ENCODE assay signal across 26 cellular contexts in the genomic region with DNA sequence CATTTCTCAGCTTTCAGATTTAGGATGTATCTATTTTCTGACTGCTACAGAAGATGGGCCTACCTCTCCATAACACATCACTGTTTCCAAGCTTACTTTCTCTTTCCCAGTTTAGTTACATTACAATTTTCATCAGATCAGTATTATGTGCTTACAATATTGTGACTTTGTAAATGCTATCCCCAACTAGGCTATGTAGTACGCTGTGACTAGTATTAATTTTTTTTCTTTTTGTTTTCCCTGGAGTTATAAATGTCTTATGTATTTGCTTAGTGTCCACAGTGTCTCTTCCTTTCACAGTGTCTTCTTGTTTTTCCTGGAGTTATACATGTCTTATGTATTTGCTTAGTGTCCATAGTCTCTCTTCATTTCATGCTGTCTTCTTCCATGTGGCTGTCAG.
A peak's percentile ranks its signal among the peaks of the same experiment; 100 is the strongest.
DNase-seq lines count a peak whose midpoint lies in the region; ATAC-seq, FAIRE-seq and TF ChIP-seq lines count a peak whose summit lies in the region.
"Had no signal": no experiment of that assay in that cellular context is flagged by ENCODE, and none has a peak within 500 bp of the region (broad histone marks: within the 10 kb centered on the region; RNA-seq: fewer than 3 reads in every experiment).

No MANE protein-coding gene starts in this region.

- H2AFZ ChIP-seq in K562 (ENCODE audit: low read depth, low read length): no peak overlapping the region

- intact Hi-C loops in K562 (cut with micrococcal nuclease): no loop called here
- intact Hi-C loops in activated CD8-positive, alpha-beta T cell treated with anti-CD3 and anti-CD28 coated beads for 36 hours (cut with micrococcal nuclease): no loop called here

- peaks cover under 1 to 47% of the 10 kb centered on the region in 2 experiments; a peak in 4 of 5 replicates for H3K27me3 ChIP-seq in K562 (ENCODE audit: control insufficient read depth in 2 of 2, insufficient read depth in 2 of 2, low read length in 2 of 2)
- H3K27me3 ChIP-seq: BE2C, BLaER1 had no signal

- POLR2A ChIA-PET in HEK293 (lab: Yijun Ruan, JAX) (no interaction called here), K562 (lab: Yijun Ruan, JAX) (interaction anchor here (0.6 to 1.0 kb wide), 2 partner anchors 12 to 314 kb away, joined by 3 read pairs; no protein-coding TSS in a partner anchor)
- POLR2A ChIA-PET in activated CD8-positive, alpha-beta T cell treated with anti-CD3 and anti-CD28 coated beads for 36 hours (lab: Charles Lee): no interaction called here

- H3K4me2 ChIP-seq in K562 (ENCODE audit: insufficient read depth, low read length): no peak overlapping the region
- H3K4me2 ChIP-seq: BLaER1 had no signal

- no peaks in the 10 kb centered on the region for H3K4me1 ChIP-seq in HEK293 (ENCODE audit: control insufficient read depth, insufficient read depth, low read length)
- peaks cover 0 to 11% of the 10 kb centered on the region in 2 experiments; a peak in 2 of 5 replicates for H3K4me1 ChIP-seq in K562 (replicated peaks in 1 of 2; ENCODE audit: control insufficient read depth in 2 of 2, insufficient read depth in 2 of 2, low read length in 2 of 2)
- H3K4me1 ChIP-seq: BE2C had no signal

- H3K27ac Mint-ChIP-seq in type B pancreatic cell: peak overlapping the region; percentile 32
- H3K27ac Mint-ChIP-seq in activated CD8-positive, alpha-beta T cell treated with anti-CD3 and anti-CD28 coated beads for 36 hours: no peak overlapping the region
- H3K27ac Mint-ChIP-seq: CD14-positive monocyte; CD4-positive, CD25-positive, alpha-beta regulatory T cell; CD8-positive, alpha-beta memory T cell had no signal

- H3K4me3 ChIP-seq in HEK293 (ENCODE audit: low read depth, low read length): no peak overlapping the region
- no peak overlapping the region for H3K4me3 ChIP-seq in K562
- H3K4me3 ChIP-seq: BLaER1, GM12878 had no signal

- no peak for FAIRE-seq in K562 (lab: Jason Lieb, UNC)
- FAIRE-seq: A204.1, GM12878, GM12892, GM18507 had no signal

- H3K36me3 ChIP-seq in HEK293 (ENCODE audit: control insufficient read depth in 2 of 2, insufficient read depth in 1 of 2, low read length in 2 of 2) (no peaks in the 10 kb centered on the region), K562 (ENCODE audit: control insufficient read depth, insufficient read depth, low read length) (no peaks in the 10 kb centered on the region)
- H3K36me3 ChIP-seq: BE2C, BLaER1 had no signal

- no peak overlapping the region for H3K9ac ChIP-seq in K562 (ENCODE audit: insufficient read depth in 1 of 2, low read depth in 2 of 2, low read length in 2 of 2)
- H3K9ac ChIP-seq: BLaER1 had no signal

- no peaks in the 10 kb centered on the region; the same call in 1 of the 2 replicates for H4K20me1 ChIP-seq in K562 (replicated peaks; ENCODE audit: control insufficient read depth, insufficient read depth, low read length)
- H4K20me1 ChIP-seq: BLaER1 had no signal

- H3K9me3 ChIP-seq in HEK293 (ENCODE audit: control insufficient read depth, insufficient read depth, low read depth, low read length) (no peaks in the 10 kb centered on the region), K562 (replicated peaks; ENCODE audit: control insufficient read depth, insufficient read depth, low read depth, low read length) (no peaks in the 10 kb centered on the region; the same call in 1 of the 2 replicates)
- H3K9me3 ChIP-seq: BE2C had no signal

- no peaks in the 10 kb centered on the region for H3K9me1 ChIP-seq in K562 (ENCODE audit: control insufficient read depth, insufficient read depth, low read length)

- no peak for TF ChIP-seq RAD21 in K562 (CRISPR knock-in tag; conservative IDR thresholded peaks at IDR 0.05 in 1 of 2, IDR thresholded peaks at IDR 0.05 in 1 of 2)

- no peak for TF ChIP-seq EP300 in K562 (IDR thresholded peaks at IDR 0.05; ENCODE audit: low read length)

- H3K27ac ChIP-seq in HEK293 (ENCODE audit: extremely low read depth, low read depth, low read length): no peak overlapping the region
- H3K27ac ChIP-seq in K562 (ENCODE audit: extremely low read depth, low read depth, low read length): no peak overlapping the region
- H3K27ac ChIP-seq: BLaER1 had no signal

- H3K4me3 Mint-ChIP-seq in type B pancreatic cell: no peak overlapping the region
- no peak overlapping the region for H3K4me3 Mint-ChIP-seq in activated CD8-positive, alpha-beta T cell treated with anti-CD3 and anti-CD28 coated beads for 36 hours
- H3K4me3 Mint-ChIP-seq: CD14-positive monocyte; CD4-positive, alpha-beta memory T cell; CD4-positive, CD25-positive, alpha-beta regulatory T cell; CD8-positive, alpha-beta memory T cell had no signal

- WGBS in K562 (ENCODE audit: insufficient coverage, low coverage, missing lambda C conversion rate): 0% methylated on average over 1 of the region's 1 CpG

- in situ Hi-C loops in K562 (cut with MboI): no loop called here

- no peaks in the 10 kb centered on the region for H3K27me3 Mint-ChIP-seq in type B pancreatic cell
- H3K27me3 Mint-ChIP-seq in activated CD8-positive, alpha-beta T cell treated with anti-CD3 and anti-CD28 coated beads for 36 hours: no peaks in the 10 kb centered on the region
- H3K27me3 Mint-ChIP-seq: CD4-positive, CD25-positive, alpha-beta regulatory T cell had no signal

- DNase-seq in K562 (ENCODE audit: extremely low read depth in 1 of 4, low spot score in 3 of 4) (no peak), type B pancreatic cell (ENCODE audit: extremely low spot score, unreplicated experiment) (no peak), islet precursor cell (no peak)
- no peak for DNase-seq in activated CD8-positive, alpha-beta T cell treated with anti-CD3 and anti-CD28 coated beads for 36 hours
- DNase-seq: 8988T; ACHN; BE2C; C1 segment of cervical spinal cord; CD4-positive, alpha-beta memory T cell; CD4-positive, CD25-positive, alpha-beta regulatory T cell; CD8-positive, alpha-beta memory T cell; COR-L47; DMS 273 treated with DMSO at 0.1 percent for 48 hours; DMS153; DMS53; DMS79; DND-41; EL; GDM1 had no signal

- ATAC-seq in K562: no peak
- ATAC-seq in activated CD8-positive, alpha-beta T cell treated with anti-CD3 and anti-CD28 coated beads for 36 hours: no peak
- ATAC-seq: GM12878 had no signal

- peaks cover 7% of the 10 kb centered on the region for H3K9me3 Mint-ChIP-seq in type B pancreatic cell
- H3K9me3 Mint-ChIP-seq in activated CD8-positive, alpha-beta T cell treated with anti-CD3 and anti-CD28 coated beads for 36 hours: peaks cover 8% of the 10 kb centered on the region

- no peak for TF ChIP-seq CTCF in HEK293 (tag by site-specific recombination; IDR thresholded peaks at IDR 0.05)
- TF ChIP-seq CTCF in K562 (IDR thresholded peaks at IDR 0.05 in 2 of 3, conservative IDR thresholded peaks at IDR 0.05 in 1 of 3; ENCODE audit: insufficient read depth in 2 of 3, low read depth in 1 of 3, low read length in 3 of 3): no peak
- no peak for TF ChIP-seq CTCF in type B pancreatic cell (conservative IDR thresholded peaks at IDR 0.05)
- TF ChIP-seq CTCF in activated CD8-positive, alpha-beta T cell treated with anti-CD3 and anti-CD28 coated beads for 36 hours (IDR thresholded peaks at IDR 0.05): no peak

- H3K4me1 Mint-ChIP-seq in type B pancreatic cell (ENCODE audit: unreplicated experiment): peaks cover 13% of the 10 kb centered on the region
- H3K4me1 Mint-ChIP-seq in activated CD8-positive, alpha-beta T cell treated with anti-CD3 and anti-CD28 coated beads for 36 hours (ENCODE audit: low read depth): no peaks in the 10 kb centered on the region
- H3K4me1 Mint-ChIP-seq: CD14-positive monocyte; CD4-positive, alpha-beta memory T cell; CD4-positive, CD25-positive, alpha-beta regulatory T cell; CD8-positive, alpha-beta memory T cell had no signal

- no peaks in the 10 kb centered on the region for H3K36me3 Mint-ChIP-seq in type B pancreatic cell
- H3K36me3 Mint-ChIP-seq in activated CD8-positive, alpha-beta T cell treated with anti-CD3 and anti-CD28 coated beads for 36 hours (ENCODE audit: low read depth): no peaks in the 10 kb centered on the region
- H3K36me3 Mint-ChIP-seq: CD14-positive monocyte; CD4-positive, alpha-beta memory T cell; CD4-positive, CD25-positive, alpha-beta regulatory T cell; CD8-positive, alpha-beta memory T cell had no signal

- CTCF ChIA-PET in HEK293 (lab: Yijun Ruan, JAX) (interaction anchor here (1.1 kb wide), 1 partner anchor 9 kb away, joined by 3 read pairs; no protein-coding TSS in a partner anchor), K562 (lab: Yijun Ruan, JAX; ENCODE audit: low intra/inter-chr PET ratio) (no interaction called here)
- CTCF ChIA-PET in activated CD8-positive, alpha-beta T cell treated with anti-CD3 and anti-CD28 coated beads for 36 hours (lab: Charles Lee): no interaction called here

- no peaks in the 10 kb centered on the region for H3K79me2 ChIP-seq in K562 (ENCODE audit: control insufficient read depth, insufficient read depth, low read length)

- TF ChIP-seq POLR2A in K562 (conservative IDR thresholded peaks at IDR 0.05): no peak

- BruUV-seq in K562 (replicated peaks; lab: Mats Ljungman, UMichigan): no TSS peak

TF ChIP-seq in HEK293, 187 proteins besides CTCF, POLR2A, EP300 and RAD21:
- TF ChIP-seq SETDB1 (IDR thresholded peaks at IDR 0.05; ENCODE audit: insufficient read length, low read length) (peak; percentile 92), TRIM28 (IDR thresholded peaks at IDR 0.05; ENCODE audit: borderline replicate concordance, low read length) (peak; percentile 22; the same call in 1 of the 2 replicates), ZNF221 (tag by site-specific recombination; IDR thresholded peaks at IDR 0.05; ENCODE audit: borderline replicate concordance) (no peak)

TF ChIP-seq in K562, 482 proteins besides CTCF, POLR2A, EP300 and RAD21 (continues in another document):
- TF ChIP-seq DNMT1 (IDR thresholded peaks at IDR 0.05) (no peak), ZEB2 (IDR thresholded peaks at IDR 0.05) (no peak), TRIM28 (IDR thresholded peaks at IDR 0.05) (peak; percentile 36; the same call in 1 of the 2 replicates)
- TF ChIP-seq, protein P1, sequence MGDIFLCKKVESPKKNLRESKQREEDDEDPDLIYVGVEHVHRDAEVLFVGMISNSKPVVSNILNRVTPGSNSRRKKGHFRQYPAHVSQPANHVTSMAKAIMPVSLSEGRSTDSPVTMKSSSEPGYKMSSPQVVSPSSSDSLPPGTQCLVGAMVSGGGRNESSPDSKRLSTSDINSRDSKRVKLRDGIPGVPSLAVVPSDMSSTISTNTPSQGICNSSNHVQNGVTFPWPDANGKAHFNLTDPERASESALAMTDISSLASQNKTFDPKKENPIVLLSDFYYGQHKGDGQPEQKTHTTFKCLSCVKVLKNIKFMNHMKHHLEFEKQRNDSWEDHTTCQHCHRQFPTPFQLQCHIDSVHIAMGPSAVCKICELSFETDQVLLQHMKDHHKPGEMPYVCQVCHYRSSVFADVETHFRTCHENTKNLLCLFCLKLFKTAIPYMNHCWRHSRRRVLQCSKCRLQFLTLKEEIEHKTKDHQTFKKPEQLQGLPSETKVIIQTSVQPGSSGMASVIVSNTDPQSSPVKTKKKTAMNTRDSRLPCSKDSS (IDR thresholded peaks at IDR 0.05; ENCODE audit: low read depth, partially characterized antibody): peak; percentile 48
